Comparison of ENCODE assay signal across 20 cellular contexts in the genomic region with DNA sequence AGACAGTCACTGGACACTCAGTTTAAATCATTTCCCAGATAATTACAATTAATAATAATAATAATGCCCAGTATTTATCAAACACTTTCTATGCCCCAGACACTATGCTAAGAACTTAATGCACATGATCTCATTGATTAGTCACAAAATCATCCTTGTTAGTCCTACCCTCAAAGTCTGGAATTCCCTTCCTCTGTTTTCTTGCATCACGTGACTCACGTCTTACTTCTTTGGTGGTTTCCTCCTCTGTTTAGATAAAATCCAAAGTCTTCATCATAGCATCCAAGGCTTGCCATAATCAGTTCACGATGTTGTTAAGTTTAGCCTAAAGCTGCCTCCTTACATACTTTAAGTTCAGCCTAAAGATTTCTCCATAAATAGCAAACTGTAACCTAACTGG.
DNase-seq lines count a peak whose midpoint lies in the region; ATAC-seq, FAIRE-seq and TF ChIP-seq lines count a peak whose summit lies in the region.
"Had no signal": no experiment of that assay in that cellular context is flagged by ENCODE, and none has a peak within 500 bp of the region (broad histone marks: within the 10 kb centered on the region; RNA-seq: fewer than 3 reads in every experiment).

No MANE protein-coding gene starts in this region.

- no peak overlapping the region for H3K27ac ChIP-seq in K562 (ENCODE audit: extremely low read depth, low read depth, low read length)
- peak overlapping the region; percentile 66 for H3K27ac ChIP-seq in foreskin keratinocyte
- H3K27ac ChIP-seq in left lung = no peak overlapping the region
- H3K27ac ChIP-seq: thoracic aorta had no signal

- TF ChIP-seq POLR2A in K562 (conservative IDR thresholded peaks at IDR 0.05) = no peak

- H3K9me3 ChIP-seq in K562 (replicated peaks; ENCODE audit: control insufficient read depth, insufficient read depth, low read depth, low read length) = no peaks in the 10 kb centered on the region
- no peaks in the 10 kb centered on the region for H3K9me3 ChIP-seq in left lung
- H3K9me3 ChIP-seq: mucosa of descending colon, thoracic aorta had no signal

- POLR2A ChIA-PET in K562 (lab: Yijun Ruan, JAX) = no interaction called here

- ATAC-seq in K562 (no peak), foreskin keratinocyte (peak; percentile 88), left lung (no peak), HG03378 (IDR thresholded peaks at IDR 0.05; ENCODE audit: unreplicated experiment) (no peak)
- ATAC-seq: left ventricle myocardium superior, mucosa of descending colon had no signal

- no TSS peak for BruUV-seq in K562 (replicated peaks; lab: Mats Ljungman, UMichigan)

- in situ Hi-C loops in K562 (cut with MboI) = no loop called here

- H3K27me3 ChIP-seq in K562 (ENCODE audit: control insufficient read depth in 2 of 2, insufficient read depth in 2 of 2, low read length in 2 of 2) (no peaks in the 10 kb centered on the region), foreskin keratinocyte (no peaks in the 10 kb centered on the region), left lung (no peaks in the 10 kb centered on the region)

- H3K4me3 ChIP-seq in HFF-Myc (replicated peaks; ENCODE audit: low read depth, low read length) = no peak overlapping the region
- H3K4me3 ChIP-seq in K562 = no peak overlapping the region
- no peak overlapping the region for H3K4me3 ChIP-seq in left lung
- H3K4me3 ChIP-seq: mucosa of descending colon, thoracic aorta had no signal

- no peak overlapping the region for H3K9ac ChIP-seq in K562 (ENCODE audit: insufficient read depth in 1 of 2, low read depth in 2 of 2, low read length in 2 of 2)

- no peak overlapping the region for H2AFZ ChIP-seq in K562 (ENCODE audit: low read depth, low read length)

- TF ChIP-seq CTCF in HFF-Myc (IDR thresholded peaks at IDR 0.05; ENCODE audit: low read depth, low read length, missing control alignments) (no peak), K562 (IDR thresholded peaks at IDR 0.05 in 2 of 3, conservative IDR thresholded peaks at IDR 0.05 in 1 of 3; ENCODE audit: insufficient read depth in 2 of 3, low read depth in 1 of 3, low read length in 3 of 3) (no peak), foreskin keratinocyte (conservative IDR thresholded peaks at IDR 0.05) (no peak), left lung (IDR thresholded peaks at IDR 0.05) (no peak)

- no peaks in the 10 kb centered on the region for H3K9me1 ChIP-seq in K562 (ENCODE audit: control insufficient read depth, insufficient read depth, low read length)

- WGBS in K562 (ENCODE audit: insufficient coverage, low coverage, missing lambda C conversion rate) = 0% methylated on average over 3 of the region's 3 CpGs

- no peak for TF ChIP-seq RAD21 in K562 (CRISPR knock-in tag; conservative IDR thresholded peaks at IDR 0.05 in 1 of 2, IDR thresholded peaks at IDR 0.05 in 1 of 2)

- H3K4me2 ChIP-seq in K562 (ENCODE audit: insufficient read depth, low read length) = no peak overlapping the region

- intact Hi-C loops in K562 (cut with micrococcal nuclease) (no loop called here), left lung (cut with DNase I) (no loop called here)

- TF ChIP-seq EP300 in K562 (IDR thresholded peaks at IDR 0.05; ENCODE audit: low read length) = no peak

- no peaks in the 10 kb centered on the region for H3K36me3 ChIP-seq in K562 (ENCODE audit: control insufficient read depth, insufficient read depth, low read length)
- no peaks in the 10 kb centered on the region for H3K36me3 ChIP-seq in left lung
- H3K36me3 ChIP-seq: thoracic aorta had no signal

- no peaks in the 10 kb centered on the region for H4K20me1 ChIP-seq in K562 (replicated peaks; ENCODE audit: control insufficient read depth, insufficient read depth, low read length)

- CTCF ChIA-PET in K562 (lab: Yijun Ruan, JAX; ENCODE audit: low intra/inter-chr PET ratio) = no interaction called here

- no peaks in the 10 kb centered on the region for H3K79me2 ChIP-seq in K562 (ENCODE audit: control insufficient read depth, insufficient read depth, low read length)

- H3K4me1 ChIP-seq in K562 (replicated peaks in 1 of 2; ENCODE audit: control insufficient read depth in 2 of 2, insufficient read depth in 2 of 2, low read length in 2 of 2) = no peaks in the 10 kb centered on the region
- H3K4me1 ChIP-seq in foreskin keratinocyte = peaks cover 15% of the 10 kb centered on the region
- no peaks in the 10 kb centered on the region for H3K4me1 ChIP-seq in left lung

- DNase-seq in AG08396 (ENCODE audit: low spot score) (peak; percentile 20), HFF-Myc (ENCODE audit: extremely low read depth, low read depth) (peak; percentile 25), K562 (ENCODE audit: extremely low read depth in 1 of 4, low spot score in 3 of 4) (no peak), foreskin keratinocyte (peak; percentile 80 to 88), left lung (no peak), NOMO-1 treated with dmso at 0.1 percent for 144 hours (lab: John Stamatoyannopoulos, UW; ENCODE audit: unreplicated experiment) (no peak), amygdala (lab: John Stamatoyannopoulos, UW) (no peak)
- DNase-seq: activated B cell treated with CpG ODN at 0.5 μM for 24 hours; activated CD4-positive, alpha-beta memory T cell treated with anti-CD3 and anti-CD28 coated beads for 36 hours; activated naive CD4-positive, alpha-beta T cell treated with Interleukin-2 at 50 U/mL for 16 hours; activated T-cell treated with anti-CD3 and anti-CD28 coated beads for 4 hours; AML-193; DMS79; glutamatergic neuron; left ventricle myocardium superior; mucosa of descending colon; NCI-H2107; SHP77 treated with DMSO at 0.1 percent for 48 hours had no signal

- FAIRE-seq in K562 (lab: Jason Lieb, UNC) = no peak

TF ChIP-seq in K562, 482 proteins besides CTCF, POLR2A, EP300 and RAD21:
- TF ChIP-seq, protein P1, sequence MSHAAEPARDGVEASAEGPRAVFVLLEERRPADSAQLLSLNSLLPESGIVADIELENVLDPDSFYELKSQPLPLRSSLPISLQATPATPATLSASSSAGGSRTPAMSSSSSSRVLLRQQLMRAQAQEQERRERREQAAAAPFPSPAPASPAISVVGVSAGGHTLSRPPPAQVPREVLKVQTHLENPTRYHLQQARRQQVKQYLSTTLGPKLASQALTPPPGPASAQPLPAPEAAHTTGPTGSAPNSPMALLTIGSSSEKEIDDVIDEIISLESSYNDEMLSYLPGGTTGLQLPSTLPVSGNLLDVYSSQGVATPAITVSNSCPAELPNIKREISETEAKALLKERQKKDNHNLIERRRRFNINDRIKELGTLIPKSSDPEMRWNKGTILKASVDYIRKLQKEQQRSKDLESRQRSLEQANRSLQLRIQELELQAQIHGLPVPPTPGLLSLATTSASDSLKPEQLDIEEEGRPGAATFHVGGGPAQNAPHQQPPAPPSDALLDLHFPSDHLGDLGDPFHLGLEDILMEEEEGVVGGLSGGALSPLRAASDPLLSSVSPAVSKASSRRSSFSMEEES (CRISPR knock-in tag; IDR thresholded peaks at IDR 0.05) = peak; percentile 83
- TF ChIP-seq, protein P2, sequence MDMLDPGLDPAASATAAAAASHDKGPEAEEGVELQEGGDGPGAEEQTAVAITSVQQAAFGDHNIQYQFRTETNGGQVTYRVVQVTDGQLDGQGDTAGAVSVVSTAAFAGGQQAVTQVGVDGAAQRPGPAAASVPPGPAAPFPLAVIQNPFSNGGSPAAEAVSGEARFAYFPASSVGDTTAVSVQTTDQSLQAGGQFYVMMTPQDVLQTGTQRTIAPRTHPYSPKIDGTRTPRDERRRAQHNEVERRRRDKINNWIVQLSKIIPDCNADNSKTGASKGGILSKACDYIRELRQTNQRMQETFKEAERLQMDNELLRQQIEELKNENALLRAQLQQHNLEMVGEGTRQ (CRISPR knock-in tag; IDR thresholded peaks at IDR 0.05) = 0 out of 2 replicates have a peak, but pooled peaks have one; percentile 15
- TF ChIP-seq RBM17 (IDR thresholded peaks at IDR 0.05; ENCODE audit: borderline replicate concordance, low read depth, low read length) (no peak), RAD51 (IDR thresholded peaks at IDR 0.05; ENCODE audit: borderline replicate concordance, low read depth) (peak; percentile 34; the same call in 1 of the 2 replicates)

Comparison
In these comparisons a context has a peak if more than half of its experiments do, and no peak if none do; other contexts are left out.
1. DNase-seq: peak in AG08396 (single experiment), HFF-Myc (single experiment) and foreskin keratinocyte (2 of 2); none in K562 (0 of 4), left lung (0 of 2), NOMO-1 treated with dmso at 0.1 percent for 144 hours (single experiment) and amygdala (0 of 56).